ENCODE assay signal across 11 cellular contexts in genomic region chr7:130943981-130944380, GRCh38.
DNase-seq lines count a peak whose midpoint lies in the region; ATAC-seq and TF ChIP-seq lines count a peak whose summit lies in the region.
"Had no signal": no experiment of that assay in that cellular context is flagged by ENCODE, and none has a peak within 500 bp of the region (broad histone marks: within the 10 kb centered on the region; RNA-seq: fewer than 3 reads in every experiment).

No MANE protein-coding gene starts in this region.

- peak overlapping the region; percentile 67 for H3K4me3 Mint-ChIP-seq in activated CD4-positive, alpha-beta T cell treated with anti-CD3 and anti-CD28 coated beads for 36 hours
- peak overlapping the region; percentile 66 for H3K4me3 Mint-ChIP-seq in activated CD4-positive, alpha-beta memory T cell treated with anti-CD3 and anti-CD28 coated beads for 36 hours
- H3K4me3 Mint-ChIP-seq in stimulated activated naive CD8-positive, alpha-beta T cell treated with anti-CD3 and anti-CD28 coated beads, Interleukin-15, amount 100 ng/mL, for 72 hours: peak overlapping the region; percentile 62 to 74

- no peak for ATAC-seq in activated CD4-positive, alpha-beta T cell treated with anti-CD3 and anti-CD28 coated beads for 36 hours
- ATAC-seq in stimulated activated naive CD8-positive, alpha-beta T cell treated with anti-CD3 and anti-CD28 coated beads, Interleukin-15, amount 100 ng/mL, for 72 hours: no peak
- ATAC-seq in HG02970 (IDR thresholded peaks at IDR 0.05; ENCODE audit: low FRiP score, unreplicated experiment): no peak

- H3K27me3 Mint-ChIP-seq in activated CD4-positive, alpha-beta T cell treated with anti-CD3 and anti-CD28 coated beads for 36 hours: no peaks in the 10 kb centered on the region
- no peaks in the 10 kb centered on the region for H3K27me3 Mint-ChIP-seq in activated CD4-positive, alpha-beta memory T cell treated with anti-CD3 and anti-CD28 coated beads for 36 hours
- H3K27me3 Mint-ChIP-seq in stimulated activated naive CD8-positive, alpha-beta T cell treated with anti-CD3 and anti-CD28 coated beads, Interleukin-15, amount 100 ng/mL, for 72 hours: no peaks in the 10 kb centered on the region

- TF ChIP-seq CTCF in fibroblast of villous mesenchyme (IDR thresholded peaks at IDR 0.05; ENCODE audit: insufficient read depth, low read depth, low read length): no peak

- peaks cover 84% of the 10 kb centered on the region for H3K36me3 Mint-ChIP-seq in activated CD4-positive, alpha-beta T cell treated with anti-CD3 and anti-CD28 coated beads for 36 hours (ENCODE audit: low read depth)
- H3K36me3 Mint-ChIP-seq in activated CD4-positive, alpha-beta memory T cell treated with anti-CD3 and anti-CD28 coated beads for 36 hours: peaks cover 88% of the 10 kb centered on the region

- CTCF ChIA-PET in activated CD4-positive, alpha-beta T cell treated with anti-CD3 and anti-CD28 coated beads for 36 hours (lab: Charles Lee): interaction anchor here (1.1 to 6.5 kb wide), 7 partner anchors 12 to 95 kb away, joined by 5 to 44 read pairs (median 13); no protein-coding TSS in a partner anchor
- CTCF ChIA-PET in activated CD4-positive, alpha-beta memory T cell treated with anti-CD3 and anti-CD28 coated beads for 36 hours (lab: Charles Lee): interaction anchor here (1.1 to 1.6 kb wide), 3 partner anchors 10 to 96 kb away, joined by 3 to 7 read pairs (median 6); no protein-coding TSS in a partner anchor

- DNase-seq in activated CD4-positive, alpha-beta T cell treated with anti-CD3 and anti-CD28 coated beads for 36 hours: no peak
- DNase-seq in activated CD4-positive, alpha-beta T cell treated with anti-CD3 and anti-CD28 coated beads, Interleukin-2, amount 50 U/mL, for 48 hours: no peak
- no peak for DNase-seq in activated CD4-positive, alpha-beta memory T cell treated with anti-CD3 and anti-CD28 coated beads for 36 hours
- DNase-seq in fibroblast of villous mesenchyme (ENCODE audit: low read depth): peak; percentile 44
- no peak for DNase-seq in stimulated activated naive CD8-positive, alpha-beta T cell treated with anti-CD3 and anti-CD28 coated beads, Interleukin-15, amount 100 ng/mL, for 72 hours
- DNase-seq in AG20443 (ENCODE audit: low spot score): no peak
- no peak for DNase-seq in middle frontal gyrus (ENCODE audit: extremely low spot score, low spot score)
- DNase-seq: activated CD8-positive, alpha-beta memory T cell treated with anti-CD3 and anti-CD28 coated beads for 24 hours; erythroblast; NCI-H524 treated with DMSO at 0.1 percent for 48 hours had no signal

- H3K27ac Mint-ChIP-seq in activated CD4-positive, alpha-beta T cell treated with anti-CD3 and anti-CD28 coated beads for 36 hours: peak overlapping the region; percentile 88
- peak overlapping the region; percentile 87 for H3K27ac Mint-ChIP-seq in activated CD4-positive, alpha-beta memory T cell treated with anti-CD3 and anti-CD28 coated beads for 36 hours
- peak overlapping the region in 1 of 2 donors; percentile 88 for H3K27ac Mint-ChIP-seq in stimulated activated naive CD8-positive, alpha-beta T cell treated with anti-CD3 and anti-CD28 coated beads, Interleukin-15, amount 100 ng/mL, for 72 hours

- no peaks in the 10 kb centered on the region for H3K9me3 Mint-ChIP-seq in activated CD4-positive, alpha-beta T cell treated with anti-CD3 and anti-CD28 coated beads for 36 hours (ENCODE audit: low read depth)
- H3K9me3 Mint-ChIP-seq in activated CD4-positive, alpha-beta memory T cell treated with anti-CD3 and anti-CD28 coated beads for 36 hours: no peaks in the 10 kb centered on the region
- no peaks in the 10 kb centered on the region for H3K9me3 Mint-ChIP-seq in stimulated activated naive CD8-positive, alpha-beta T cell treated with anti-CD3 and anti-CD28 coated beads, Interleukin-15, amount 100 ng/mL, for 72 hours

- peaks cover 92% of the 10 kb centered on the region for H3K4me1 Mint-ChIP-seq in activated CD4-positive, alpha-beta T cell treated with anti-CD3 and anti-CD28 coated beads for 36 hours
- H3K4me1 Mint-ChIP-seq in activated CD4-positive, alpha-beta memory T cell treated with anti-CD3 and anti-CD28 coated beads for 36 hours (ENCODE audit: low read depth): peaks cover 90% of the 10 kb centered on the region
- peaks cover 94% of the 10 kb centered on the region for H3K4me1 Mint-ChIP-seq in stimulated activated naive CD8-positive, alpha-beta T cell treated with anti-CD3 and anti-CD28 coated beads, Interleukin-15, amount 100 ng/mL, for 72 hours

- intact Hi-C loops in activated CD4-positive, alpha-beta T cell treated with anti-CD3 and anti-CD28 coated beads for 36 hours (cut with DNase I, micrococcal nuclease): loop anchor here (1.0 to 10.0 kb wide), 2 partner anchors 31 to 49 kb away; no protein-coding TSS in a partner anchor
- intact Hi-C loops in activated CD4-positive, alpha-beta memory T cell treated with anti-CD3 and anti-CD28 coated beads for 36 hours (cut with micrococcal nuclease): loop anchor here (1.0 to 10.0 kb wide), 6 partner anchors 11 to 65 kb away; no protein-coding TSS in a partner anchor

- POLR2A ChIA-PET in activated CD4-positive, alpha-beta T cell treated with anti-CD3 and anti-CD28 coated beads for 36 hours (lab: Charles Lee): interaction anchor here (0.6 to 1.9 kb wide), 4 partner anchors 14 to 67 kb away, joined by 3 to 7 read pairs (median 4); no protein-coding TSS in a partner anchor
- POLR2A ChIA-PET in activated CD4-positive, alpha-beta memory T cell treated with anti-CD3 and anti-CD28 coated beads for 36 hours (lab: Charles Lee): interaction anchor here (1.0 to 11.0 kb wide), 8 partner anchors 15 to 50 kb away, joined by 3 to 299 read pairs (median 5); no protein-coding TSS in a partner anchor

- no peak overlapping the region for H3K4me3 ChIP-seq in fibroblast of villous mesenchyme (ENCODE audit: low read depth, low read length)
